In genomic region chr12:125773033-125773432, GRCh38 we compare ENCODE assay signal across 8 cellular contexts.
DNase-seq lines count a peak whose midpoint lies in the region; ATAC-seq and TF ChIP-seq lines count a peak whose summit lies in the region.

No MANE protein-coding gene starts in this region.

- DNase-seq in NCI-H146 (lab: John Stamatoyannopoulos, UW) (peak; percentile 44), NCI-H146 treated with DMSO at 0.1 percent for 48 hours (lab: John Stamatoyannopoulos, UW; ENCODE audit: unreplicated experiment) (no peak), HUDEP-2 (lab: John Stamatoyannopoulos, UW; ENCODE audit: unreplicated experiment in 76 of 76) (peak in 64 of 76 experiments; percentile 3 to 81 (median 41))
- DNase-seq in activated CD8-positive, alpha-beta T cell treated with anti-CD3 and anti-CD28 coated beads for 36 hours, result peak; percentile 32
- DNase-seq in stimulated activated CD8-positive, alpha-beta memory T cell treated with anti-CD3 and anti-CD28 coated beads, Interleukin-2, amount 100 ng/mL, for 48 hours (ENCODE audit: low read depth in 2 of 2), result peak; percentile 10 to 12
- DNase-seq in activated naive CD4-positive, alpha-beta T cell (lab: John Stamatoyannopoulos, UW), result no peak

- H3K9me3 Mint-ChIP-seq in activated CD8-positive, alpha-beta T cell treated with anti-CD3 and anti-CD28 coated beads for 36 hours, result no peaks in the 10 kb centered on the region

- no peak overlapping the region for H3K4me3 Mint-ChIP-seq in activated CD8-positive, alpha-beta T cell treated with anti-CD3 and anti-CD28 coated beads for 36 hours

- H3K27ac Mint-ChIP-seq in activated CD8-positive, alpha-beta T cell treated with anti-CD3 and anti-CD28 coated beads for 36 hours, result no peak overlapping the region

- H3K36me3 Mint-ChIP-seq in activated CD8-positive, alpha-beta T cell treated with anti-CD3 and anti-CD28 coated beads for 36 hours (ENCODE audit: low read depth), result no peaks in the 10 kb centered on the region

- POLR2A ChIA-PET in activated CD8-positive, alpha-beta T cell treated with anti-CD3 and anti-CD28 coated beads for 36 hours (lab: Charles Lee), result no interaction called here

- TF ChIP-seq CTCF in activated CD8-positive, alpha-beta T cell treated with anti-CD3 and anti-CD28 coated beads for 36 hours (IDR thresholded peaks at IDR 0.05), result no peak

- intact Hi-C loops in activated CD8-positive, alpha-beta T cell treated with anti-CD3 and anti-CD28 coated beads for 36 hours (cut with micrococcal nuclease), result loop anchor here (5.0 kb wide), 1 partner anchor 241 kb away; no protein-coding TSS in a partner anchor

- ATAC-seq in GM18861 (IDR thresholded peaks at IDR 0.05; ENCODE audit: unreplicated experiment), result peak; percentile 82
- peak; percentile 30 for ATAC-seq in activated CD8-positive, alpha-beta T cell treated with anti-CD3 and anti-CD28 coated beads for 36 hours
- ATAC-seq in HG03457 (IDR thresholded peaks at IDR 0.05; ENCODE audit: unreplicated experiment), result no peak

- CTCF ChIA-PET in activated CD8-positive, alpha-beta T cell treated with anti-CD3 and anti-CD28 coated beads for 36 hours (lab: Charles Lee), result interaction anchor here (1.0 kb wide), 1 partner anchor 60 kb away, joined by 3 read pairs; no protein-coding TSS in a partner anchor

- peaks cover 2% of the 10 kb centered on the region for H3K27me3 Mint-ChIP-seq in activated CD8-positive, alpha-beta T cell treated with anti-CD3 and anti-CD28 coated beads for 36 hours

- H3K4me1 Mint-ChIP-seq in activated CD8-positive, alpha-beta T cell treated with anti-CD3 and anti-CD28 coated beads for 36 hours (ENCODE audit: low read depth), result no peaks in the 10 kb centered on the region

Comparison
In these comparisons a context has a peak if more than half of its experiments do, and no peak if none do; other contexts are left out.
1. DNase-seq: peak in NCI-H146 (single experiment), HUDEP-2 (64 of 76), activated CD8-positive, alpha-beta T cell treated with anti-CD3 and anti-CD28 coated beads for 36 hours (single experiment) and stimulated activated CD8-positive, alpha-beta memory T cell treated with anti-CD3 and anti-CD28 coated beads, Interleukin-2, amount 100 ng/mL, for 48 hours (2 of 2); none in NCI-H146 treated with DMSO at 0.1 percent for 48 hours (single experiment) and activated naive CD4-positive, alpha-beta T cell (0 of 4).